In the genomic region with DNA sequence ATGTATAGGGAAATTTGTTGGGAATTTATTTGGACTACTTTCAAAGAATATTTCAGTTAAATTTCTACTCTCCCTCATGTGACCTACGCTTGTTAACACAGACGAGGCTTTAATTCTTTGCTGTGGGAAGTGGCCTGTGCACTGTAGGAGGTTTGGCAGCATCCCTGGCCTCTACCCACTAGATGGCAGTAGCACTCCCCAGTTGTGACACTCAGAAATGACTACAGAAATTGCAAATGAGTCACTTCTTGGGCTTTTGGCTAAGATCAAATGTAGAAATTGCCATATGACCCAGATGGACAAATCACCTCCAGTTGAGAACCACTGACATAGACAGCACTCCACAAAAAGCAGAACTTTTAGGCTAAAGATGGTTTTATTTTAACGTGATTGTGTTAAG, we compare ENCODE assay signal across 1 cellular context.
TF ChIP-seq lines count a peak whose summit lies in the region.

No MANE protein-coding gene starts in this region.

TF ChIP-seq in GM12878, 131 proteins besides CTCF, POLR2A, EP300 and RAD21 (continued from another document):
- TF ChIP-seq, protein P1, sequence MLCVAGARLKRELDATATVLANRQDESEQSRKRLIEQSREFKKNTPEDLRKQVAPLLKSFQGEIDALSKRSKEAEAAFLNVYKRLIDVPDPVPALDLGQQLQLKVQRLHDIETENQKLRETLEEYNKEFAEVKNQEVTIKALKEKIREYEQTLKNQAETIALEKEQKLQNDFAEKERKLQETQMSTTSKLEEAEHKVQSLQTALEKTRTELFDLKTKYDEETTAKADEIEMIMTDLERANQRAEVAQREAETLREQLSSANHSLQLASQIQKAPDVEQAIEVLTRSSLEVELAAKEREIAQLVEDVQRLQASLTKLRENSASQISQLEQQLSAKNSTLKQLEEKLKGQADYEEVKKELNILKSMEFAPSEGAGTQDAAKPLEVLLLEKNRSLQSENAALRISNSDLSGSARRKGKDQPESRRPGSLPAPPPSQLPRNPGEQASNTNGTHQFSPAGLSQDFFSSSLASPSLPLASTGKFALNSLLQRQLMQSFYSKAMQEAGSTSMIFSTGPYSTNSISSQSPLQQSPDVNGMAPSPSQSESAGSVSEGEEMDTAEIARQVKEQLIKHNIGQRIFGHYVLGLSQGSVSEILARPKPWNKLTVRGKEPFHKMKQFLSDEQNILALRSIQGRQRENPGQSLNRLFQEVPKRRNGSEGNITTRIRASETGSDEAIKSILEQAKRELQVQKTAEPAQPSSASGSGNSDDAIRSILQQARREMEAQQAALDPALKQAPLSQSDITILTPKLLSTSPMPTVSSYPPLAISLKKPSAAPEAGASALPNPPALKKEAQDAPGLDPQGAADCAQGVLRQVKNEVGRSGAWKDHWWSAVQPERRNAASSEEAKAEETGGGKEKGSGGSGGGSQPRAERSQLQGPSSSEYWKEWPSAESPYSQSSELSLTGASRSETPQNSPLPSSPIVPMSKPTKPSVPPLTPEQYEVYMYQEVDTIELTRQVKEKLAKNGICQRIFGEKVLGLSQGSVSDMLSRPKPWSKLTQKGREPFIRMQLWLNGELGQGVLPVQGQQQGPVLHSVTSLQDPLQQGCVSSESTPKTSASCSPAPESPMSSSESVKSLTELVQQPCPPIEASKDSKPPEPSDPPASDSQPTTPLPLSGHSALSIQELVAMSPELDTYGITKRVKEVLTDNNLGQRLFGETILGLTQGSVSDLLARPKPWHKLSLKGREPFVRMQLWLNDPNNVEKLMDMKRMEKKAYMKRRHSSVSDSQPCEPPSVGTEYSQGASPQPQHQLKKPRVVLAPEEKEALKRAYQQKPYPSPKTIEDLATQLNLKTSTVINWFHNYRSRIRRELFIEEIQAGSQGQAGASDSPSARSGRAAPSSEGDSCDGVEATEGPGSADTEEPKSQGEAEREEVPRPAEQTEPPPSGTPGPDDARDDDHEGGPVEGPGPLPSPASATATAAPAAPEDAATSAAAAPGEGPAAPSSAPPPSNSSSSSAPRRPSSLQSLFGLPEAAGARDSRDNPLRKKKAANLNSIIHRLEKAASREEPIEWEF (IDR thresholded peaks at IDR 0.05; ENCODE audit: insufficient replicate concordance, low read depth, low read length): no peak
- TF ChIP-seq, protein P2, sequence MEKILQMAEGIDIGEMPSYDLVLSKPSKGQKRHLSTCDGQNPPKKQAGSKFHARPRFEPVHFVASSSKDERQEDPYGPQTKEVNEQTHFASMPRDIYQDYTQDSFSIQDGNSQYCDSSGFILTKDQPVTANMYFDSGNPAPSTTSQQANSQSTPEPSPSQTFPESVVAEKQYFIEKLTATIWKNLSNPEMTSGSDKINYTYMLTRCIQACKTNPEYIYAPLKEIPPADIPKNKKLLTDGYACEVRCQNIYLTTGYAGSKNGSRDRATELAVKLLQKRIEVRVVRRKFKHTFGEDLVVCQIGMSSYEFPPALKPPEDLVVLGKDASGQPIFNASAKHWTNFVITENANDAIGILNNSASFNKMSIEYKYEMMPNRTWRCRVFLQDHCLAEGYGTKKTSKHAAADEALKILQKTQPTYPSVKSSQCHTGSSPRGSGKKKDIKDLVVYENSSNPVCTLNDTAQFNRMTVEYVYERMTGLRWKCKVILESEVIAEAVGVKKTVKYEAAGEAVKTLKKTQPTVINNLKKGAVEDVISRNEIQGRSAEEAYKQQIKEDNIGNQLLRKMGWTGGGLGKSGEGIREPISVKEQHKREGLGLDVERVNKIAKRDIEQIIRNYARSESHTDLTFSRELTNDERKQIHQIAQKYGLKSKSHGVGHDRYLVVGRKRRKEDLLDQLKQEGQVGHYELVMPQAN (conservative IDR thresholded peaks at IDR 0.05): no peak
- no peak for TF ChIP-seq BHLHE40 (IDR thresholded peaks at IDR 0.05; ENCODE audit: borderline replicate concordance in 1 of 2, low read depth in 2 of 2, low read length in 1 of 2)
- TF ChIP-seq, protein P3, sequence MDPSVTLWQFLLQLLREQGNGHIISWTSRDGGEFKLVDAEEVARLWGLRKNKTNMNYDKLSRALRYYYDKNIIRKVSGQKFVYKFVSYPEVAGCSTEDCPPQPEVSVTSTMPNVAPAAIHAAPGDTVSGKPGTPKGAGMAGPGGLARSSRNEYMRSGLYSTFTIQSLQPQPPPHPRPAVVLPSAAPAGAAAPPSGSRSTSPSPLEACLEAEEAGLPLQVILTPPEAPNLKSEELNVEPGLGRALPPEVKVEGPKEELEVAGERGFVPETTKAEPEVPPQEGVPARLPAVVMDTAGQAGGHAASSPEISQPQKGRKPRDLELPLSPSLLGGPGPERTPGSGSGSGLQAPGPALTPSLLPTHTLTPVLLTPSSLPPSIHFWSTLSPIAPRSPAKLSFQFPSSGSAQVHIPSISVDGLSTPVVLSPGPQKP (IDR thresholded peaks at IDR 0.05; ENCODE audit: low read depth, low read length): no peak
- no peak for TF ChIP-seq RFX5 (IDR thresholded peaks at IDR 0.05; ENCODE audit: low read depth, low read length)
- TF ChIP-seq TBL1XR1 (IDR thresholded peaks at IDR 0.05; ENCODE audit: low read depth, low read length): no peak
- TF ChIP-seq SMAD1 (IDR thresholded peaks at IDR 0.05; ENCODE audit: low read depth, partially characterized antibody): no peak
- peak; percentile 55; the same call in 1 of the 2 replicates for TF ChIP-seq YY1 (IDR thresholded peaks at IDR 0.05; ENCODE audit: low read depth, low read length)
- TF ChIP-seq ZBED1 (IDR thresholded peaks at IDR 0.05; ENCODE audit: borderline replicate concordance): no peak
- no peak for TF ChIP-seq HDGF (IDR thresholded peaks at IDR 0.05)
- no peak for TF ChIP-seq TCF3 (IDR thresholded peaks at IDR 0.05; ENCODE audit: borderline replicate concordance, insufficient read depth, low read depth, low read length)
- TF ChIP-seq ZNF687 (IDR thresholded peaks at IDR 0.05): no peak
- TF ChIP-seq IRF4 (IDR thresholded peaks at IDR 0.05; ENCODE audit: low read depth, low read length): 0 out of 2 replicates have a peak, but pooled peaks have one; percentile 29
- TF ChIP-seq, protein P4, sequence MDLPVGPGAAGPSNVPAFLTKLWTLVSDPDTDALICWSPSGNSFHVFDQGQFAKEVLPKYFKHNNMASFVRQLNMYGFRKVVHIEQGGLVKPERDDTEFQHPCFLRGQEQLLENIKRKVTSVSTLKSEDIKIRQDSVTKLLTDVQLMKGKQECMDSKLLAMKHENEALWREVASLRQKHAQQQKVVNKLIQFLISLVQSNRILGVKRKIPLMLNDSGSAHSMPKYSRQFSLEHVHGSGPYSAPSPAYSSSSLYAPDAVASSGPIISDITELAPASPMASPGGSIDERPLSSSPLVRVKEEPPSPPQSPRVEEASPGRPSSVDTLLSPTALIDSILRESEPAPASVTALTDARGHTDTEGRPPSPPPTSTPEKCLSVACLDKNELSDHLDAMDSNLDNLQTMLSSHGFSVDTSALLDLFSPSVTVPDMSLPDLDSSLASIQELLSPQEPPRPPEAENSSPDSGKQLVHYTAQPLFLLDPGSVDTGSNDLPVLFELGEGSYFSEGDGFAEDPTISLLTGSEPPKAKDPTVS (IDR thresholded peaks at IDR 0.05; ENCODE audit: low read depth, low read length): no peak
- no peak for TF ChIP-seq NFYA (IDR thresholded peaks at IDR 0.05; ENCODE audit: borderline replicate concordance, low read depth, low read length)
- no peak for TF ChIP-seq PBX3 (IDR thresholded peaks at IDR 0.05; ENCODE audit: insufficient replicate concordance, low read depth, low read length)
- TF ChIP-seq RUNX3 (IDR thresholded peaks at IDR 0.05; ENCODE audit: low read length): peak; percentile 23; the same call in 1 of the 2 replicates
- no peak for TF ChIP-seq MLLT1 (IDR thresholded peaks at IDR 0.05)
- TF ChIP-seq, protein P5, sequence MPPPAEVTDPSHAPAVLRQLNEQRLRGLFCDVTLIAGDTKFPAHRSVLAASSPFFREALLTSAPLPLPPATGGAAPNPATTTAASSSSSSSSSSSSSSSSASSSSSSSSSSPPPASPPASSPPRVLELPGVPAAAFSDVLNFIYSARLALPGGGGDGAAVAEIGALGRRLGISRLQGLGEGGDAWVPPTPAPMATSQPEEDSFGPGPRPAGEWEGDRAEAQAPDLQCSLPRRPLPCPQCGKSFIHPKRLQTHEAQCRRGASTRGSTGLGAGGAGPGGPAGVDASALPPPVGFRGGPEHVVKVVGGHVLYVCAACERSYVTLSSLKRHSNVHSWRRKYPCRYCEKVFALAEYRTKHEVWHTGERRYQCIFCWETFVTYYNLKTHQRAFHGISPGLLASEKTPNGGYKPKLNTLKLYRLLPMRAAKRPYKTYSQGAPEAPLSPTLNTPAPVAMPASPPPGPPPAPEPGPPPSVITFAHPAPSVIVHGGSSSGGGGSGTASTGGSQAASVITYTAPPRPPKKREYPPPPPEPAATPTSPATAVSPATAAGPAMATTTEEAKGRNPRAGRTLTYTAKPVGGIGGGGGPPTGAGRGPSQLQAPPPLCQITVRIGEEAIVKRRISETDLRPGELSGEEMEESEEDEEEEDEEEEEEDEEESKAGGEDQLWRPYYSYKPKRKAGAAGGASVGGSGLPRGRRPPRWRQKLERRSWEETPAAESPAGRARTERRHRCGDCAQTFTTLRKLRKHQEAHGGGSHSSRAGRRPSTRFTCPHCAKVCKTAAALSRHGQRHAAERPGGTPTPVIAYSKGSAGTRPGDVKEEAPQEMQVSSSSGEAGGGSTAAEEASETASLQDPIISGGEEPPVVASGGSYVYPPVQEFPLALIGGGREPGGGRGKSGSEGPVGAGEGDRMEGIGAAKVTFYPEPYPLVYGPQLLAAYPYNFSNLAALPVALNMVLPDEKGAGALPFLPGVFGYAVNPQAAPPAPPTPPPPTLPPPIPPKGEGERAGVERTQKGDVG (CRISPR knock-in tag; IDR thresholded peaks at IDR 0.05): no peak
- TF ChIP-seq GATAD2B (conservative IDR thresholded peaks at IDR 0.05; ENCODE audit: low read depth): no peak
- no peak for TF ChIP-seq NR2C2 (IDR thresholded peaks at IDR 0.05; ENCODE audit: borderline replicate concordance, control insufficient read depth, insufficient read length, low read depth)
- TF ChIP-seq SMC3 (IDR thresholded peaks at IDR 0.05; ENCODE audit: borderline replicate concordance, low read length): peak; percentile 52; the same call in 1 of the 2 replicates
